In the genomic region with DNA sequence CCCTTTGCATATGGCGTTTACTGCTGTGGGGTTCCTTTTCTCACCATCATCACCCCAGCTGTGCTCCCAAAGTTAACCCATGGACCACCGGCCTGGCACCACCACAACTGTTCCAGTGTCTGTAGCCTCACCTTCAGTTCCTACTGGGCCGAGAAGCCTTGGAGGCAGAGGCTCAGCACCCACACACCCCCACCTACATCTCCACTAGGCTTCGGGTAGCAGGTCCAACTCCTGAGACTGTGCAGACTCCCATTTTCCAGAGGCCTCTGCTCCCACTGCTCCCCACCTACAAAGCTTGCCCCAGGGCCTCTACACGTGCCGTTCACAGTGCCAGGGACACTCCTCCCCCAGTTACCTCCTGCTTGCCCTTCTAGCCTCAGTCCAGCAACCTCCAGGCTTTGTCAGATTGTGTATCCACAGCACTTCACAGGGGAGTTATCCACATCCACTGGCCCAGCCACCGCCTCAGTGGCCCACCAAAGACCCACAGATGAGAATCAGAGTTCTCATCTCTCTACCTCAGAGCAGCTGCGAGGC, we compare ENCODE assay signal across 13 cellular contexts. TPM values are rescaled to one million over a fixed set of nuclear protein-coding genes. Genes with fewer than 3 reads are reported as not detected.
DNase-seq lines count a peak whose midpoint lies in the region; ATAC-seq, FAIRE-seq and TF ChIP-seq lines count a peak whose summit lies in the region.
"Had no signal": no experiment of that assay in that cellular context is flagged by ENCODE, and none has a peak within 500 bp of the region (broad histone marks: within the 10 kb centered on the region; RNA-seq: fewer than 3 reads in every experiment).

No MANE protein-coding gene starts in this region.

- peak overlapping the region; percentile 95; the same call in 1 of the 2 replicates for H3K4me2 ChIP-seq in GM23338

- H3F3A ChIP-seq in GM23338 (replicated peaks; ENCODE audit: low read depth): peaks cover 6% of the 10 kb centered on the region

- TF ChIP-seq CTCF in GM23338 (conservative IDR thresholded peaks at IDR 0.05; ENCODE audit: low read depth in 2 of 2): no peak
- TF ChIP-seq CTCF in mesothelial cell of epicardium (IDR thresholded peaks at IDR 0.05; ENCODE audit: unreplicated experiment): no peak
- no peak for TF ChIP-seq CTCF in brain microvascular endothelial cell (IDR thresholded peaks at IDR 0.05; ENCODE audit: low read depth, low read length, missing control alignments)

- no peaks in the 10 kb centered on the region for H3K36me3 Mint-ChIP-seq in T-helper 1 cell treated with Interleukin-12 subunit alpha and Interleukin-12 subunit beta and Interleukin-4 antibody, amounts not matched to agents 30 μg/mL and 1 μg/mL, for 36 hours (ENCODE audit: low read depth)
- no peaks in the 10 kb centered on the region for H3K36me3 Mint-ChIP-seq in GM23338 (ENCODE audit: low read depth)
- no peaks in the 10 kb centered on the region for H3K36me3 Mint-ChIP-seq in activated CD4-positive, alpha-beta memory T cell treated with anti-CD3 and anti-CD28 coated beads for 36 hours
- no peaks in the 10 kb centered on the region for H3K36me3 Mint-ChIP-seq in mesothelial cell of epicardium

- H3K27ac Mint-ChIP-seq in T-helper 1 cell treated with Interleukin-12 subunit alpha and Interleukin-12 subunit beta and Interleukin-4 antibody, amounts not matched to agents 30 μg/mL and 1 μg/mL, for 36 hours: no peak overlapping the region
- no peak overlapping the region for H3K27ac Mint-ChIP-seq in GM23338
- H3K27ac Mint-ChIP-seq in activated CD4-positive, alpha-beta memory T cell treated with anti-CD3 and anti-CD28 coated beads for 36 hours: no peak overlapping the region
- no peak overlapping the region for H3K27ac Mint-ChIP-seq in mesothelial cell of epicardium

- ATAC-seq in GM23338 (no peak), HG02852 (IDR thresholded peaks at IDR 0.05; ENCODE audit: unreplicated experiment) (no peak)

- peak overlapping the region; percentile 17 for H3K4me3 Mint-ChIP-seq in T-helper 1 cell treated with Interleukin-12 subunit alpha and Interleukin-12 subunit beta and Interleukin-4 antibody, amounts not matched to agents 30 μg/mL and 1 μg/mL, for 36 hours
- H3K4me3 Mint-ChIP-seq in GM23338: peak overlapping the region; percentile 81
- H3K4me3 Mint-ChIP-seq in activated CD4-positive, alpha-beta memory T cell treated with anti-CD3 and anti-CD28 coated beads for 36 hours: peak overlapping the region; percentile 89
- H3K4me3 Mint-ChIP-seq in mesothelial cell of epicardium: peak overlapping the region; percentile 28

- H3K4me1 Mint-ChIP-seq in T-helper 1 cell treated with Interleukin-12 subunit alpha and Interleukin-12 subunit beta and Interleukin-4 antibody, amounts not matched to agents 30 μg/mL and 1 μg/mL, for 36 hours (ENCODE audit: low read depth): peaks cover 19% of the 10 kb centered on the region
- H3K4me1 Mint-ChIP-seq in GM23338 (peaks cover 17% of the 10 kb centered on the region), mesothelial cell of epicardium (peaks cover 18% of the 10 kb centered on the region)
- H3K4me1 Mint-ChIP-seq in activated CD4-positive, alpha-beta memory T cell treated with anti-CD3 and anti-CD28 coated beads for 36 hours (ENCODE audit: low read depth): peaks cover 27% of the 10 kb centered on the region

- H3K9me2 ChIP-seq in GM23338 (ENCODE audit: insufficient read depth): no peaks in the 10 kb centered on the region

- H3K4me3 ChIP-seq in GM23338 (peak overlapping the region; percentile 82; the same call in 1 of the 2 replicates), brain microvascular endothelial cell (ENCODE audit: low read depth, low read length) (no peak overlapping the region)

- intact Hi-C loops in activated CD4-positive, alpha-beta memory T cell treated with anti-CD3 and anti-CD28 coated beads for 36 hours (cut with micrococcal nuclease): loop anchor here (2.0 kb wide), 2 partner anchors 31 to 57 kb away; a partner anchor contains a TSS

- no peaks in the 10 kb centered on the region for H3K4me1 ChIP-seq in GM23338 (ENCODE audit: insufficient read depth)

- CTCF ChIA-PET in activated CD4-positive, alpha-beta memory T cell treated with anti-CD3 and anti-CD28 coated beads for 36 hours (lab: Charles Lee): no interaction called here

- peaks cover 11% of the 10 kb centered on the region for H3K9me3 Mint-ChIP-seq in T-helper 1 cell treated with Interleukin-12 subunit alpha and Interleukin-12 subunit beta and Interleukin-4 antibody, amounts not matched to agents 30 μg/mL and 1 μg/mL, for 36 hours
- H3K9me3 Mint-ChIP-seq in GM23338 (no peaks in the 10 kb centered on the region; the same call in 2 of the 3 replicates), mesothelial cell of epicardium (peaks cover 6% of the 10 kb centered on the region)
- H3K9me3 Mint-ChIP-seq in activated CD4-positive, alpha-beta memory T cell treated with anti-CD3 and anti-CD28 coated beads for 36 hours: peaks cover 2% of the 10 kb centered on the region

- DNase-seq in T-helper 1 cell (no peak), GM23338 (ENCODE audit: low spot score) (no peak), mesothelial cell of epicardium (ENCODE audit: low spot score in 2 of 2, unreplicated experiment in 2 of 2) (no peak), brain microvascular endothelial cell (no peak), urothelium cell line (ENCODE audit: low spot score) (no peak)
- DNase-seq in activated CD4-positive, alpha-beta memory T cell treated with anti-CD3 and anti-CD28 coated beads for 36 hours: no peak
- DNase-seq: DMS79 treated with DMSO at 0.1 percent for 48 hours; Kasumi-1; NCI-H2081; NK-92 treated with Interleukin-12 subunit alpha and Interleukin-12 subunit beta, amount 100 ng/mL, for 24 hours; thyroid gland had no signal

- H2AFZ ChIP-seq in GM23338: no peak overlapping the region

- H3K27me3 ChIP-seq in GM23338 (ENCODE audit: insufficient read depth) (no peaks in the 10 kb centered on the region), brain microvascular endothelial cell (replicated peaks) (no peaks in the 10 kb centered on the region)
- H3K27me3 ChIP-seq: thyroid gland had no signal

- H3K79me2 ChIP-seq in GM23338 (replicated peaks; ENCODE audit: insufficient read depth): 0 out of 2 replicates have a peak, but pooled peaks cover 4% of the 10 kb centered on the region

- H4K20me1 ChIP-seq in GM23338 (replicated peaks; ENCODE audit: insufficient read depth): no peaks in the 10 kb centered on the region

- H3K27me3 Mint-ChIP-seq in T-helper 1 cell treated with Interleukin-12 subunit alpha and Interleukin-12 subunit beta and Interleukin-4 antibody, amounts not matched to agents 30 μg/mL and 1 μg/mL, for 36 hours (ENCODE audit: low read depth): no peaks in the 10 kb centered on the region
- H3K27me3 Mint-ChIP-seq in GM23338 (ENCODE audit: insufficient read depth, low read depth, poor library complexity) (peaks cover 7% of the 10 kb centered on the region), mesothelial cell of epicardium (ENCODE audit: low read depth) (no peaks in the 10 kb centered on the region)
- no peaks in the 10 kb centered on the region for H3K27me3 Mint-ChIP-seq in activated CD4-positive, alpha-beta memory T cell treated with anti-CD3 and anti-CD28 coated beads for 36 hours

- in situ Hi-C loops in brain microvascular endothelial cell (cut with HindIII; ENCODE audit: low pct_ligation_motif_present, low sequenced_read_pairs): no loop called here

- H3K27ac ChIP-seq in GM23338 (ENCODE audit: low read depth) (no peak overlapping the region), brain microvascular endothelial cell (no peak overlapping the region)
- H3K27ac ChIP-seq: thyroid gland had no signal

- H3K36me3 ChIP-seq in GM23338 (ENCODE audit: insufficient read depth) (no peaks in the 10 kb centered on the region), brain microvascular endothelial cell (replicated peaks) (no peaks in the 10 kb centered on the region)
- H3K36me3 ChIP-seq: thyroid gland had no signal

- POLR2A ChIA-PET in activated CD4-positive, alpha-beta memory T cell treated with anti-CD3 and anti-CD28 coated beads for 36 hours (lab: Charles Lee): no interaction called here

- no peak for FAIRE-seq in urothelium cell line (lab: Jason Lieb, UNC)

TF ChIP-seq in GM23338, 12 proteins besides CTCF, POLR2A, EP300 and RAD21 (continues in another document):
- TF ChIP-seq ZNF114 (CRISPR knock-in tag; IDR thresholded peaks at IDR 0.05) (no peak), NANOG (IDR thresholded peaks at IDR 0.05; ENCODE audit: borderline replicate concordance) (no peak), EZH2phosphoT487 (IDR thresholded peaks at IDR 0.05; ENCODE audit: unreplicated experiment) (no peak), ZNF331 (CRISPR knock-in tag; IDR thresholded peaks at IDR 0.05; ENCODE audit: low read depth) (no peak)

RNA-seq across cellular contexts. Expression of a gene that starts 14.1 kb away (rescaled TPM):
- total RNA-seq in GM23338 (2014; rRNA removed; shearing (Covaris generic)): 13.4 and 16.2 TPM in 2 replicates
- polyA plus RNA-seq in GM23338 (2016; fragmentation: Nextera tagmentation; extraction: Ambion mirVana): 35.5 and 37.7 TPM in 2 replicates
- 10 to 100 TPM; 16.7 to 17.0 TPM for total RNA-seq in activated CD4-positive, alpha-beta memory T cell treated with anti-CD3 and anti-CD28 coated beads for 36 hours
- 12.5 to 14.2 TPM (median 14.2 TPM) in 3 replicates for total RNA-seq in mesothelial cell of epicardium

RNA-seq across cellular contexts. Expression of a gene that starts 21.6 kb away (rescaled TPM):
- 5.6 and 5.9 TPM in 2 replicates for total RNA-seq in GM23338 (2014; rRNA removed; shearing (Covaris generic))
- polyA plus RNA-seq in GM23338 (2016; fragmentation: Nextera tagmentation; extraction: Ambion mirVana): 2.1 and 2.4 TPM in 2 replicates
- 1 to 10 TPM; 6.4 to 7.5 TPM for total RNA-seq in activated CD4-positive, alpha-beta memory T cell treated with anti-CD3 and anti-CD28 coated beads for 36 hours
- 17.3 to 18.0 TPM (median 17.4 TPM) in 3 replicates for total RNA-seq in mesothelial cell of epicardium

RNA-seq across cellular contexts. Expression of a gene that starts 21.9 kb away (rescaled TPM):
- 9.0 and 10.4 TPM in 2 replicates for total RNA-seq in GM23338 (2014; rRNA removed; shearing (Covaris generic))
- polyA plus RNA-seq in GM23338 (2016; fragmentation: Nextera tagmentation; extraction: Ambion mirVana): 8.5 and 9.5 TPM in 2 replicates
- 1 to 10 TPM; 9.9 to 10.0 TPM for total RNA-seq in activated CD4-positive, alpha-beta memory T cell treated with anti-CD3 and anti-CD28 coated beads for 36 hours
- 24.4 to 27.1 TPM (median 24.9 TPM) in 3 replicates for total RNA-seq in mesothelial cell of epicardium

RNA-seq across cellular contexts. Expression of a gene that starts 30.8 kb away (rescaled TPM):
- 11.4 and 15.0 TPM in 2 replicates for total RNA-seq in GM23338 (2014; rRNA removed; shearing (Covaris generic))
- polyA plus RNA-seq in GM23338 (2016; fragmentation: Nextera tagmentation; extraction: Ambion mirVana): 3.5 and 3.9 TPM in 2 replicates
- total RNA-seq in activated CD4-positive, alpha-beta memory T cell treated with anti-CD3 and anti-CD28 coated beads for 36 hours: 1 to 10 TPM; 7.0 to 8.3 TPM
- 12.1 to 13.4 TPM (median 12.6 TPM) in 3 replicates for total RNA-seq in mesothelial cell of epicardium

RNA-seq across cellular contexts. Expression of a gene that starts 46.2 kb away (rescaled TPM):
- total RNA-seq in GM23338 (2014; rRNA removed; shearing (Covaris generic)): 1,208 and 1,430 TPM in 2 replicates
- 920 and 1,022 TPM in 2 replicates for polyA plus RNA-seq in GM23338 (2016; fragmentation: Nextera tagmentation; extraction: Ambion mirVana)
- 100 to 1,000 TPM; 404 to 408 TPM for total RNA-seq in activated CD4-positive, alpha-beta memory T cell treated with anti-CD3 and anti-CD28 coated beads for 36 hours
- 577 to 599 TPM (median 579 TPM) in 3 replicates for total RNA-seq in mesothelial cell of epicardium

Comparison
In these comparisons a context has a peak if more than half of its experiments do, and no peak if none do; other contexts are left out.
1. H3K4me3 Mint-ChIP-seq: peak in every context shown above with its lines; median percentile 89 in activated CD4-positive, alpha-beta memory T cell treated with anti-CD3 and anti-CD28 coated beads for 36 hours; 81 in GM23338; 28 in mesothelial cell of epicardium; 17 in T-helper 1 cell treated with Interleukin-12 subunit alpha and Interleukin-12 subunit beta and Interleukin-4 antibody, amounts not matched to agents 30 μg/mL and 1 μg/mL, for 36 hours.